ENCODE assay signal across 22 cellular contexts in genomic region chr11:27445625-27446024, GRCh38.
"Had no signal": no experiment of that assay in that cellular context is flagged by ENCODE, and none has a peak within 500 bp of the region (broad histone marks: within the 10 kb centered on the region; RNA-seq: fewer than 3 reads in every experiment).

No MANE protein-coding gene starts in this region.

- H3K4me3 Mint-ChIP-seq: activated CD4-positive, alpha-beta memory T cell treated with anti-CD3 and anti-CD28 coated beads for 36 hours; activated naive CD8-positive, alpha-beta T cell treated with anti-CD3 and anti-CD28 coated beads, Interleukin-2, amount 50 U/mL, for 24 hours; memory B cell; natural killer cell treated with Interleukin-12 subunit alpha and Interleukin-12 subunit beta and Interleukin-15 and Interleukin-18, amount 100 ng/mL, for 72 hours; stimulated activated effector memory CD8-positive, alpha-beta T cell treated with anti-CD3 and anti-CD28 coated beads, Interleukin-12 subunit alpha, Interleukin-12 subunit beta, amount 100 ng/mL, for 72 hours; stimulated activated naive CD8-positive, alpha-beta T cell treated with anti-CD3 and anti-CD28 coated beads, Interleukin-15, amount 100 ng/mL, for 72 hours; T-helper 1 cell treated with Interleukin-12 subunit alpha and Interleukin-12 subunit beta and Interleukin-4 antibody, amounts not matched to agents 30 μg/mL and 1 μg/mL, for 36 hours had no signal

- H3K9me3 ChIP-seq: tibial artery had no signal

- H3K27ac ChIP-seq: cardiac muscle cell, tibial artery had no signal

- H3K4me1 Mint-ChIP-seq: activated naive CD8-positive, alpha-beta T cell treated with anti-CD3 and anti-CD28 coated beads, Interleukin-2, amount 50 U/mL, for 24 hours; memory B cell; stimulated activated effector memory CD8-positive, alpha-beta T cell treated with anti-CD3 and anti-CD28 coated beads, Interleukin-12 subunit alpha, Interleukin-12 subunit beta, amount 100 ng/mL, for 72 hours; stimulated activated naive CD8-positive, alpha-beta T cell treated with anti-CD3 and anti-CD28 coated beads, Interleukin-15, amount 100 ng/mL, for 72 hours had no signal

- ATAC-seq: activated naive CD8-positive, alpha-beta T cell treated with anti-CD3 and anti-CD28 coated beads, Interleukin-2, amount 50 U/mL, for 24 hours; left cardiac atrium; natural killer cell treated with Interleukin-12 subunit alpha and Interleukin-12 subunit beta and Interleukin-15 and Interleukin-18, amount 100 ng/mL, for 72 hours; sciatic nerve; stimulated activated effector memory CD8-positive, alpha-beta T cell treated with anti-CD3 and anti-CD28 coated beads, Interleukin-12 subunit alpha, Interleukin-12 subunit beta, amount 100 ng/mL, for 72 hours; stimulated activated naive CD8-positive, alpha-beta T cell treated with anti-CD3 and anti-CD28 coated beads, Interleukin-15, amount 100 ng/mL, for 72 hours had no signal

- H3K36me3 Mint-ChIP-seq: activated CD4-positive, alpha-beta memory T cell treated with anti-CD3 and anti-CD28 coated beads for 36 hours; natural killer cell treated with Interleukin-12 subunit alpha and Interleukin-12 subunit beta and Interleukin-15 and Interleukin-18, amount 100 ng/mL, for 72 hours; stimulated activated effector memory CD8-positive, alpha-beta T cell treated with anti-CD3 and anti-CD28 coated beads, Interleukin-12 subunit alpha, Interleukin-12 subunit beta, amount 100 ng/mL, for 72 hours had no signal

- H3K27me3 ChIP-seq: cardiac muscle cell, tibial artery had no signal

- DNase-seq: activated CD4-positive, alpha-beta memory T cell treated with anti-CD3 and anti-CD28 coated beads for 36 hours; activated CD4-positive, alpha-beta T cell treated with anti-CD3 and anti-CD28 coated beads for 4 hours; activated CD4-positive, CD25-positive, alpha-beta regulatory T cell; activated gamma-delta T cell; activated naive CD4-positive, alpha-beta T cell treated with anti-CD3 and anti-CD28 coated beads, Interleukin-2, amount 50 U/mL, for 16 hours; activated naive CD8-positive, alpha-beta T cell treated with anti-CD3 and anti-CD28 coated beads, Interleukin-2, amount 50 U/mL, for 24 hours; effector CD4-positive, alpha-beta T cell; hippocampal formation; islet precursor cell; left cardiac atrium; occipital lobe; small intestine; stimulated activated CD4-positive, alpha-beta T cell treated with anti-CD3 and anti-CD28 coated beads, Interleukin-2, amount 100 ng/mL, for 24 hours; stimulated activated naive CD8-positive, alpha-beta T cell treated with anti-CD3 and anti-CD28 coated beads, Interleukin-15, amount 100 ng/mL, for 72 hours; T1000; tibial artery had no signal

- H3K36me3 ChIP-seq: cardiac muscle cell, tibial artery had no signal

- H3K4me3 ChIP-seq: cardiac muscle cell, tibial artery had no signal

- H3K9me3 Mint-ChIP-seq: activated CD4-positive, alpha-beta memory T cell treated with anti-CD3 and anti-CD28 coated beads for 36 hours; activated naive CD8-positive, alpha-beta T cell treated with anti-CD3 and anti-CD28 coated beads, Interleukin-2, amount 50 U/mL, for 24 hours; memory B cell; stimulated activated effector memory CD8-positive, alpha-beta T cell treated with anti-CD3 and anti-CD28 coated beads, Interleukin-12 subunit alpha, Interleukin-12 subunit beta, amount 100 ng/mL, for 72 hours; stimulated activated naive CD8-positive, alpha-beta T cell treated with anti-CD3 and anti-CD28 coated beads, Interleukin-15, amount 100 ng/mL, for 72 hours; T-helper 1 cell treated with Interleukin-12 subunit alpha and Interleukin-12 subunit beta and Interleukin-4 antibody, amounts not matched to agents 30 μg/mL and 1 μg/mL, for 36 hours had no signal

- H3K27ac Mint-ChIP-seq: activated CD4-positive, alpha-beta memory T cell treated with anti-CD3 and anti-CD28 coated beads for 36 hours; activated naive CD8-positive, alpha-beta T cell treated with anti-CD3 and anti-CD28 coated beads, Interleukin-2, amount 50 U/mL, for 24 hours; memory B cell; natural killer cell treated with Interleukin-12 subunit alpha and Interleukin-12 subunit beta and Interleukin-15 and Interleukin-18, amount 100 ng/mL, for 72 hours; stimulated activated effector memory CD8-positive, alpha-beta T cell treated with anti-CD3 and anti-CD28 coated beads, Interleukin-12 subunit alpha, Interleukin-12 subunit beta, amount 100 ng/mL, for 72 hours; stimulated activated naive CD8-positive, alpha-beta T cell treated with anti-CD3 and anti-CD28 coated beads, Interleukin-15, amount 100 ng/mL, for 72 hours; T-helper 1 cell treated with Interleukin-12 subunit alpha and Interleukin-12 subunit beta and Interleukin-4 antibody, amounts not matched to agents 30 μg/mL and 1 μg/mL, for 36 hours had no signal
